ENCODE assay signal across 17 cellular contexts in the genomic region with DNA sequence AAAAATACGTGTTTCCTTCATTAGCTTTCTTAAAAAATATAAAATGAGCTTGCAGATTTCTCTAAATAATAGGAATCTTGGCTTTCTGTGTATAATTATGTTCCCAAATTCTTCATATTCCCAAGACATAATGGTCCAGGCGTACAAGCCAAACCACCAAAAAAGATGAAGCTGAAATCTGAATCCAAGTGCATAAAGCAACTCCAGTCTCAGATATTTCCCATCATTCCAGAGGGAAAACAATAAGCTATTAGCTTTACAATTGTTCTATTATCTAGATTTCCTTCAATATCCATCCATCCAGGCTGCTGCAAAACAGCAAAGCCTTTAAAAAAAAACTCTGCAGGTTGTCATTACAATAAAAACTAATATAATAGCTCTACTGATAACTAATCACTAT.
"Had no signal": no experiment of that assay in that cellular context is flagged by ENCODE, and none has a peak within 500 bp of the region (broad histone marks: within the 10 kb centered on the region; RNA-seq: fewer than 3 reads in every experiment).

No MANE protein-coding gene starts in this region.

- H3K36me3 ChIP-seq: ascending aorta, colonic mucosa, lower lobe of right lung, SJCRH30, transverse colon had no signal

- H3K27me3 Mint-ChIP-seq: activated naive CD8-positive, alpha-beta T cell treated with anti-CD3 and anti-CD28 coated beads, Interleukin-2, amount 10 ng/mL, durations not matched to agents 7 days and 5 days; stimulated activated naive CD8-positive, alpha-beta T cell treated with anti-CD3 and anti-CD28 coated beads, Interleukin-15, Interleukin-2, amounts not matched to agents 100 ng/mL and 50 ng/mL, for 24 hours had no signal

- H3K27ac Mint-ChIP-seq: activated naive CD8-positive, alpha-beta T cell treated with anti-CD3 and anti-CD28 coated beads, Interleukin-2, amount 10 ng/mL, durations not matched to agents 7 days and 5 days; activated T-cell treated with anti-CD3 and anti-CD28 coated beads, Interleukin-2, amount 50 U/mL, for 72 hours; nephron; stimulated activated naive CD8-positive, alpha-beta T cell treated with anti-CD3 and anti-CD28 coated beads, Interleukin-15, Interleukin-2, amounts not matched to agents 100 ng/mL and 50 ng/mL, for 24 hours had no signal

- H3K9me3 ChIP-seq: ascending aorta, colonic mucosa, lower lobe of right lung, SJCRH30 had no signal

- H3K9me3 Mint-ChIP-seq: activated naive CD8-positive, alpha-beta T cell treated with anti-CD3 and anti-CD28 coated beads, Interleukin-2, amount 10 ng/mL, durations not matched to agents 7 days and 5 days had no signal

- H3K4me2 ChIP-seq: hepatocyte had no signal

- H2AFZ ChIP-seq: hepatocyte had no signal

- H3K4me3 ChIP-seq: ascending aorta, colonic mucosa, hepatocyte, lower lobe of right lung, SJCRH30, transverse colon had no signal

- H3K27ac ChIP-seq: colonic mucosa, hepatocyte, lower lobe of right lung, SJCRH30, transverse colon had no signal

- H3K4me3 Mint-ChIP-seq: activated naive CD8-positive, alpha-beta T cell treated with anti-CD3 and anti-CD28 coated beads, Interleukin-2, amount 10 ng/mL, durations not matched to agents 7 days and 5 days; activated T-cell treated with anti-CD3 and anti-CD28 coated beads, Interleukin-2, amount 50 U/mL, for 72 hours; nephron; stimulated activated naive CD8-positive, alpha-beta T cell treated with anti-CD3 and anti-CD28 coated beads, Interleukin-15, Interleukin-2, amounts not matched to agents 100 ng/mL and 50 ng/mL, for 24 hours had no signal

- DNase-seq: activated CD4-positive, alpha-beta T cell treated with anti-CD3 and anti-CD28 coated beads for 1 hour; activated CD4-positive, alpha-beta T cell treated with anti-CD3 and anti-CD28 coated beads, Interleukin-2, amount 50 U/mL, for 48 hours; activated naive CD8-positive, alpha-beta T cell treated with anti-CD3 and anti-CD28 coated beads, Interleukin-2, amount 10 ng/mL, durations not matched to agents 7 days and 5 days; activated T-cell treated with anti-CD3 and anti-CD28 coated beads, Interleukin-2, amount 50 U/mL, for 72 hours; colonic mucosa; effector CD4-positive, alpha-beta T cell; lower lobe of right lung; occipital lobe; SJCRH30; stimulated activated CD4-positive, alpha-beta T cell treated with anti-CD3 and anti-CD28 coated beads, Interleukin-15, amount 100 ng/mL, for 24 hours; stimulated activated CD4-positive, alpha-beta T cell treated with anti-CD3 and anti-CD28 coated beads, Interleukin-4, amount 100 ng/mL, for 24 hours; T-helper 9 cell; transverse colon had no signal

- H3K27me3 ChIP-seq: ascending aorta, colonic mucosa, hepatocyte, SJCRH30, transverse colon had no signal

- ATAC-seq: activated T-cell treated with anti-CD3 and anti-CD28 coated beads, Interleukin-2, amount 50 U/mL, for 72 hours had no signal

- H3K4me1 ChIP-seq: colonic mucosa, SJCRH30 had no signal
